18 cellular contexts compared by ENCODE assay signal in genomic region chr6:136471372-136471771, GRCh38.
A peak's percentile ranks its signal among the peaks of the same experiment; 100 is the strongest.
DNase-seq lines count a peak whose midpoint lies in the region; ATAC-seq, FAIRE-seq and TF ChIP-seq lines count a peak whose summit lies in the region.
"Had no signal": no experiment of that assay in that cellular context is flagged by ENCODE, and none has a peak within 500 bp of the region (broad histone marks: within the 10 kb centered on the region; RNA-seq: fewer than 3 reads in every experiment).

No MANE protein-coding gene starts in this region.

- H4K20me1 ChIP-seq in GM23338 (replicated peaks; ENCODE audit: insufficient read depth) (peaks cover 11% of the 10 kb centered on the region; the same call in 1 of the 2 replicates), GM12878 (ENCODE audit: control insufficient read depth, insufficient read depth) (no peaks in the 10 kb centered on the region)

- ATAC-seq in GM23338: peak; percentile 46
- ATAC-seq in GM12878: no peak
- peak; percentile 24 for ATAC-seq in left lobe of liver
- ATAC-seq in natural killer cell: no peak
- ATAC-seq in HG03460 (IDR thresholded peaks at IDR 0.05; ENCODE audit: unreplicated experiment): no peak
- ATAC-seq: gastroesophageal sphincter; psoas muscle; stimulated activated memory B cell treated with anti-CD40 and anti-IgM and Interleukin-4, amounts not matched to agents 10 μg/mL and 1 μg/mL and 100 μg/mL, for 72 hours had no signal

- H3F3A ChIP-seq in GM23338 (replicated peaks; ENCODE audit: low read depth): no peaks in the 10 kb centered on the region

- peaks cover 60% of the 10 kb centered on the region for H3K4me1 ChIP-seq in GM23338 (ENCODE audit: insufficient read depth)
- H3K4me1 ChIP-seq in GM12878 (ENCODE audit: control insufficient read depth, insufficient read depth, low read length): no peaks in the 10 kb centered on the region
- H3K4me1 ChIP-seq: gastroesophageal sphincter, psoas muscle had no signal

- 64% methylated on average over 5 of the region's 5 CpGs for WGBS in GM12878 (ENCODE audit: insufficient coverage, insufficient replicate concordance, low lambda C conversion rate, missing lambda C conversion rate)

- H3K4me3 ChIP-seq in GM23338 (no peak overlapping the region), GM12878 (no peak overlapping the region)
- H3K4me3 ChIP-seq: gastroesophageal sphincter, psoas muscle, transverse colon had no signal

- no peak overlapping the region for H3K4me3 Mint-ChIP-seq in GM23338
- no peak overlapping the region for H3K4me3 Mint-ChIP-seq in activated naive CD8-positive, alpha-beta T cell treated with anti-CD3 and anti-CD28 coated beads for 36 hours
- no peak overlapping the region for H3K4me3 Mint-ChIP-seq in natural killer cell
- H3K4me3 Mint-ChIP-seq: B cell; nephron progenitor cell; stimulated activated memory B cell treated with anti-CD40 and anti-IgM and Interleukin-4, amounts not matched to agents 10 μg/mL and 1 μg/mL and 100 μg/mL, for 72 hours had no signal

- SMC1A ChIA-PET in GM12878 (lab: Charles Lee; ENCODE audit: uncharacterized antibody, unreplicated experiment): no interaction called here

- H3K27me3 ChIP-seq in GM23338 (ENCODE audit: insufficient read depth) (no peaks in the 10 kb centered on the region), GM12878 (replicated peaks in 1 of 2; ENCODE audit: control insufficient read depth in 2 of 2, insufficient read depth in 2 of 2, low read length in 1 of 2) (peaks cover 0 to 4% of the 10 kb centered on the region in 2 experiments; a peak in 3 of 4 replicates)
- H3K27me3 ChIP-seq: gastroesophageal sphincter, transverse colon had no signal

- H3K27ac ChIP-seq in GM23338 (ENCODE audit: low read depth): no peak overlapping the region
- no peak overlapping the region for H3K27ac ChIP-seq in GM12878 (ENCODE audit: control insufficient read depth, insufficient read depth)
- H3K27ac ChIP-seq: gastroesophageal sphincter, psoas muscle, transverse colon had no signal

- H3K4me2 ChIP-seq in GM23338: peak overlapping the region; percentile 53; the same call in 1 of the 2 replicates
- H3K4me2 ChIP-seq in GM12878 (ENCODE audit: control insufficient read depth, insufficient read depth): no peak overlapping the region

- peak; percentile 57 for DNase-seq in GM23338 (ENCODE audit: low spot score)
- DNase-seq in M059J (ENCODE audit: low read depth): peak; percentile 4
- DNase-seq in GM12878 (ENCODE audit: low read depth, low spot score): no peak
- DNase-seq in left lobe of liver (ENCODE audit: low spot score): no peak
- DNase-seq in NCI-H1930 (lab: John Stamatoyannopoulos, UW): no peak
- no peak for DNase-seq in activated naive CD8-positive, alpha-beta T cell treated with anti-CD3 and anti-CD28 coated beads for 36 hours
- no peak for DNase-seq in natural killer cell
- DNase-seq: activated CD8-positive, alpha-beta memory T cell treated with anti-CD3 and anti-CD28 coated beads for 24 hours; mammary epithelial cell; NCI-H146; nephron progenitor cell; psoas muscle; transverse colon had no signal

- POLR2A ChIA-PET in GM12878 (lab: Charles Lee): no interaction called here

- H3K79me2 ChIP-seq in GM23338 (replicated peaks; ENCODE audit: insufficient read depth) (peaks cover 65% of the 10 kb centered on the region), GM12878 (ENCODE audit: control insufficient read depth, insufficient read depth, low read length) (no peaks in the 10 kb centered on the region)

- H3K9me3 ChIP-seq in GM12878 (replicated peaks; ENCODE audit: control insufficient read depth, insufficient read depth, low read length): no peaks in the 10 kb centered on the region
- H3K9me3 ChIP-seq: gastroesophageal sphincter, psoas muscle, transverse colon had no signal

- TF ChIP-seq RAD21 in GM12878 (IDR thresholded peaks at IDR 0.05; ENCODE audit: insufficient read depth, low read depth, low read length): no peak

- no TSS peak for BruUV-seq in GM12878 (replicated peaks; lab: Mats Ljungman, UMichigan)

- RAD21 ChIA-PET in GM12878 (lab: Charles Lee; ENCODE audit: unreplicated experiment): no interaction called here

- intact Hi-C loops in GM12878 (cut with micrococcal nuclease; ENCODE audit: unreplicated experiment) (no loop called here), natural killer cell (cut with micrococcal nuclease) (no loop called here)

- no peaks in the 10 kb centered on the region for H3K9me2 ChIP-seq in GM23338 (ENCODE audit: insufficient read depth)

- no peak overlapping the region for H3K27ac Mint-ChIP-seq in GM23338
- no peak overlapping the region for H3K27ac Mint-ChIP-seq in activated naive CD8-positive, alpha-beta T cell treated with anti-CD3 and anti-CD28 coated beads for 36 hours
- no peak overlapping the region for H3K27ac Mint-ChIP-seq in natural killer cell
- H3K27ac Mint-ChIP-seq: B cell; nephron progenitor cell; stimulated activated memory B cell treated with anti-CD40 and anti-IgM and Interleukin-4, amounts not matched to agents 10 μg/mL and 1 μg/mL and 100 μg/mL, for 72 hours had no signal

- H3K27me3 Mint-ChIP-seq in GM23338 (ENCODE audit: insufficient read depth, low read depth, poor library complexity): peaks cover 2% of the 10 kb centered on the region
- peaks cover 8% of the 10 kb centered on the region for H3K27me3 Mint-ChIP-seq in activated naive CD8-positive, alpha-beta T cell treated with anti-CD3 and anti-CD28 coated beads for 36 hours
- H3K27me3 Mint-ChIP-seq in natural killer cell (ENCODE audit: low read depth in 2 of 2): peaks cover 9 to 11% of the 10 kb centered on the region in 2 donors

- H2AFZ ChIP-seq in GM23338: no peak overlapping the region
- H2AFZ ChIP-seq in GM12878 (ENCODE audit: control insufficient read depth, low read depth, low read length): no peak overlapping the region

- no peaks in the 10 kb centered on the region for H3K36me3 ChIP-seq in GM23338 (ENCODE audit: insufficient read depth)
- H3K36me3 ChIP-seq in GM12878 (ENCODE audit: control insufficient read depth in 2 of 2, insufficient read depth in 2 of 2, low read length in 1 of 2): no peaks in the 10 kb centered on the region
- H3K36me3 ChIP-seq: gastroesophageal sphincter, transverse colon had no signal

- H3K4me1 Mint-ChIP-seq in GM23338 (peaks cover 62% of the 10 kb centered on the region), natural killer cell (peaks cover 0 to 4% of the 10 kb centered on the region in 2 donors)
- peaks cover 2% of the 10 kb centered on the region for H3K4me1 Mint-ChIP-seq in activated naive CD8-positive, alpha-beta T cell treated with anti-CD3 and anti-CD28 coated beads for 36 hours

- no peak for TF ChIP-seq POLR2A in GM12878 (IDR thresholded peaks at IDR 0.05; ENCODE audit: low read depth, low read length)

- no peak for TF ChIP-seq CTCF in GM23338 (conservative IDR thresholded peaks at IDR 0.05; ENCODE audit: low read depth in 2 of 2)
- TF ChIP-seq CTCF in GM12878 (IDR thresholded peaks at IDR 0.05 in 2 of 3, conservative IDR thresholded peaks at IDR 0.05 in 1 of 3; ENCODE audit: control insufficient read depth in 2 of 3, extremely low read depth in 1 of 3, insufficient read depth in 1 of 3, low read depth in 3 of 3, low read length in 3 of 3): no peak
- TF ChIP-seq CTCF in natural killer cell (IDR thresholded peaks at IDR 0.05): no peak

- in situ Hi-C loops in GM12878 (cut with MboI): no loop called here

- no peak overlapping the region for H3K9ac ChIP-seq in GM12878 (ENCODE audit: control insufficient read depth, insufficient read depth, low read length)

- CTCF ChIA-PET in GM12878 (lab: Yijun Ruan, JAX): no interaction called here

- no peak for TF ChIP-seq EP300 in GM12878 (IDR thresholded peaks at IDR 0.05; ENCODE audit: borderline replicate concordance in 1 of 2, control insufficient read depth in 1 of 2, low read depth in 2 of 2, low read length in 2 of 2)

- H3K36me3 Mint-ChIP-seq in GM23338 (ENCODE audit: low read depth) (no peaks in the 10 kb centered on the region), natural killer cell (no peaks in the 10 kb centered on the region)
- H3K36me3 Mint-ChIP-seq in activated naive CD8-positive, alpha-beta T cell treated with anti-CD3 and anti-CD28 coated beads for 36 hours: no peaks in the 10 kb centered on the region
- H3K36me3 Mint-ChIP-seq: stimulated activated memory B cell treated with anti-CD40 and anti-IgM and Interleukin-4, amounts not matched to agents 10 μg/mL and 1 μg/mL and 100 μg/mL, for 72 hours had no signal

- H3K9me3 Mint-ChIP-seq in GM23338 (no peaks in the 10 kb centered on the region), natural killer cell (no peaks in the 10 kb centered on the region)
- H3K9me3 Mint-ChIP-seq in activated naive CD8-positive, alpha-beta T cell treated with anti-CD3 and anti-CD28 coated beads for 36 hours: no peaks in the 10 kb centered on the region
- H3K9me3 Mint-ChIP-seq: nephron progenitor cell; stimulated activated memory B cell treated with anti-CD40 and anti-IgM and Interleukin-4, amounts not matched to agents 10 μg/mL and 1 μg/mL and 100 μg/mL, for 72 hours had no signal

- FAIRE-seq in GM12878 (lab: Jason Lieb, UNC): no peak
- FAIRE-seq: colon had no signal

TF ChIP-seq in GM23338, 12 proteins besides CTCF, POLR2A, EP300 and RAD21 (continues in another document):
- TF ChIP-seq JUNB (IDR thresholded peaks at IDR 0.05; ENCODE audit: unreplicated experiment): no peak
- TF ChIP-seq ZNF114 (CRISPR knock-in tag; IDR thresholded peaks at IDR 0.05): no peak
- TF ChIP-seq ETS1 (IDR thresholded peaks at IDR 0.05): no peak

TF ChIP-seq in GM12878, 131 proteins besides CTCF, POLR2A, EP300 and RAD21 (continues in another document):
- TF ChIP-seq REST (IDR thresholded peaks at IDR 0.05; ENCODE audit: low read depth, low read length): peak; percentile 69

Comparison
In these comparisons a context has a peak if more than half of its experiments do, and no peak if none do; other contexts are left out.
1. ATAC-seq: peak in GM23338 (single experiment) and left lobe of liver (single experiment); none in GM12878 (single experiment), natural killer cell (0 of 3) and HG03460 (single experiment).
2. DNase-seq: peak in GM23338 (single experiment) and M059J (single experiment); none in GM12878 (single experiment), left lobe of liver (single experiment), NCI-H1930 (0 of 2), activated naive CD8-positive, alpha-beta T cell treated with anti-CD3 and anti-CD28 coated beads for 36 hours (single experiment) and natural killer cell (single experiment).